8 cellular contexts compared by ENCODE assay signal in the genomic region with DNA sequence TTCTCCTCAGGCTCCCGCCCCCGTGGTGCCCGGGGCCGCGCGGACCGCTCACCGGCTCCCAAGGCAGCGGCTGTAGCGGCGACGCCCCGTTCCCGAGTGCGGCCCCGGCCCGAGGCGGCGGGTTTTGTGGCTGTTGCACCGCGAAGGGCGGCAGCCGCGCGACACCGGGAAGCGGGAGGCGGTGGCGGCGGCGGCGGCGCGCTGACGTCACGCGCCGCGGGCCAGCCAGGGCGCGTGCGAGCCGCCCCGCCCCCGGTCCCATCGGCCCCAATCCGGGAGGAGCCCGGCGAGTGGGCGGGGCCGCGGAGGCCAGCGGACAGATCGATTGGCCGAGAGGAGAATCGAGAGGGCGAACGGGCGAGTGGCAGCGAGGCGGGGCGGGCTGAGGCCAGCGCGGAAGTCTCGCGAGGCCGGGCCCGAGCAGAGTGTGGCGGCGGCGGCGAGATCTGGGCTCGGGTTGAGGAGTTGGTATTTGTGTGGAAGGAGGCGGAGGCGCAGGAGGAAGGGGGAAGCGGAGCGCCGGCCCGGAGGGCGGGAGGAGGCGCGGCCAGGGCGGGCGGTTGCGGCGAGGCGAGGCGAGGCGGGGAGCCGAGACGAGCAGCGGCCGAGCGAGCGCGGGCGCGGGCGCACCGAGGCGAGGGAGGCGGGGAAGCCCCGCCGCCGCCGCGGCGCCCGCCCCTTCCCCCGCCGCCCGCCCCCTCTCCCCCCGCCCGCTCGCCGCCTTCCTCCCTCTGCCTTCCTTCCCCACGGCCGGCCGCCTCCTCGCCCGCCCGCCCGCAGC. TPM values are rescaled to one million over a fixed set of nuclear protein-coding genes. Genes with fewer than 3 reads are reported as not detected.
DNase-seq lines count a peak whose midpoint lies in the region; ATAC-seq and TF ChIP-seq lines count a peak whose summit lies in the region.

YY1 (plus strand) TSS at position 726 of the 781 bp plus-strand sequence. CDS start 101 bp downstream, outside the sequence.

- H3K79me2 ChIP-seq in KMS-11 (ENCODE audit: insufficient read depth, low read depth), result peaks cover 80% of the 10 kb centered on the region

- intact Hi-C loops in Panc1 (cut with micrococcal nuclease; ENCODE audit: unreplicated experiment), result no loop called here

- peak within 1 kb of the TSS; percentile 95 for H3K4me3 Mint-ChIP-seq in activated T-cell treated with anti-CD3 and anti-CD28 coated beads, Interleukin-2, amount 50 U/mL, for 4 hours

- H4K20me1 ChIP-seq in KMS-11 (ENCODE audit: insufficient read depth), result peaks cover 34% of the 10 kb centered on the region

- H3K4me2 ChIP-seq in KMS-11, result peak within 1 kb of the TSS; percentile 67; the same call in 1 of the 2 replicates

- H3K9me3 ChIP-seq in Panc1 (ENCODE audit: control insufficient read depth, insufficient read depth, low read depth, low read length) (no peaks in the 10 kb centered on the region), esophagus (ENCODE audit: control insufficient read depth in 2 of 2, insufficient read depth in 1 of 2, low read depth in 1 of 2, low read length in 1 of 2) (no peaks in the 10 kb centered on the region), muscle layer of duodenum (ENCODE audit: control insufficient read depth in 1 of 2, low read length in 2 of 2) (no peaks in the 10 kb centered on the region)

- in situ Hi-C loops in Panc1 (cut with HindIII; ENCODE audit: low pct_unique_long_range_greater_than_20kb, low sequenced_read_pairs), result no loop called here

- CTCF ChIA-PET in Panc1 (lab: Charles Lee), result no interaction called here

- H3K36me3 ChIP-seq in KMS-11 (ENCODE audit: insufficient read depth), result no peaks in the 10 kb centered on the region
- H3K36me3 ChIP-seq in Panc1 (ENCODE audit: control insufficient read depth, insufficient read depth, low read length), result peaks cover 3% of the 10 kb centered on the region; the same call in 1 of the 2 replicates
- no peaks in the 10 kb centered on the region for H3K36me3 ChIP-seq in esophagus (ENCODE audit: control insufficient read depth in 2 of 2, insufficient read depth in 2 of 2, low read length in 1 of 2)
- peaks cover 0 to 13% of the 10 kb centered on the region in 2 donors for H3K36me3 ChIP-seq in muscle layer of duodenum (ENCODE audit: control insufficient read depth in 1 of 2, insufficient read depth in 2 of 2, low read length in 2 of 2)

- POLR2A ChIA-PET in Panc1 (lab: Charles Lee), result interaction anchor here (0.6 kb wide), 1 partner anchor 13 kb away, joined by 14 read pairs; no protein-coding TSS in a partner anchor

- no peak for TF ChIP-seq CTCF in KMS-11 (conservative IDR thresholded peaks at IDR 0.05; ENCODE audit: low read depth, low read length)
- TF ChIP-seq CTCF in Panc1 (IDR thresholded peaks at IDR 0.05), result no peak

- peak within 1 kb of the TSS; percentile 98 for H3K9ac ChIP-seq in KMS-11

- peaks cover 58% of the 10 kb centered on the region for H3K4me1 Mint-ChIP-seq in activated T-cell treated with anti-CD3 and anti-CD28 coated beads, Interleukin-2, amount 50 U/mL, for 4 hours (ENCODE audit: low read depth)

- H3K4me1 ChIP-seq in KMS-11 (ENCODE audit: low read depth, poor library complexity, severe bottlenecking) (peaks cover 59% of the 10 kb centered on the region), Panc1 (ENCODE audit: control insufficient read depth, insufficient read depth, low read length) (peaks cover 19% of the 10 kb centered on the region), esophagus (ENCODE audit: control insufficient read depth in 2 of 2, insufficient read depth in 2 of 2, low read length in 1 of 2) (no peaks in the 10 kb centered on the region), muscle layer of duodenum (ENCODE audit: control insufficient read depth in 1 of 2, insufficient read depth in 2 of 2, low read length in 2 of 2) (peaks cover 21 to 39% of the 10 kb centered on the region in 2 donors)

- H3K27me3 Mint-ChIP-seq in activated T-cell treated with anti-CD3 and anti-CD28 coated beads, Interleukin-2, amount 50 U/mL, for 4 hours (ENCODE audit: low read depth), result no peaks in the 10 kb centered on the region

- H3K27ac ChIP-seq in KMS-11 (peak within 1 kb of the TSS; percentile 97), Panc1 (ENCODE audit: low read length) (peak within 1 kb of the TSS; percentile 93), esophagus (ENCODE audit: low read depth in 2 of 2, low read length in 1 of 2) (peak within 1 kb of the TSS; percentile 98 to 100), muscle layer of duodenum (ENCODE audit: low read length) (peak within 1 kb of the TSS; percentile 93)

- BruUV-seq in Panc1 (replicated peaks; lab: Mats Ljungman, UMichigan), result no TSS peak

- ATAC-seq in GM21786 (IDR thresholded peaks at IDR 0.05; ENCODE audit: unreplicated experiment) (peak; percentile 75), Panc1 (peak; percentile 91)
- ATAC-seq in activated T-cell treated with anti-CD3 and anti-CD28 coated beads, Interleukin-2, amount 50 U/mL, for 4 hours, result peak; percentile 86 to 88

- H3K27me3 ChIP-seq in KMS-11 (ENCODE audit: insufficient read depth, low read depth) (no peaks in the 10 kb centered on the region), Panc1 (ENCODE audit: control insufficient read depth, insufficient read depth, low read length) (no peaks in the 10 kb centered on the region), esophagus (ENCODE audit: control insufficient read depth in 1 of 2, insufficient read depth in 2 of 2, low read length in 2 of 2) (no peaks in the 10 kb centered on the region), muscle layer of duodenum (ENCODE audit: low read depth, low read length) (no peaks in the 10 kb centered on the region)

- DNase-seq in DMS79 treated with DMSO at 0.1 percent for 48 hours (lab: John Stamatoyannopoulos, UW) (peak; percentile 99), Panc1 (ENCODE audit: low read depth, low spot score) (no peak)
- DNase-seq in activated T-cell treated with anti-CD3 and anti-CD28 coated beads, Interleukin-2, amount 50 U/mL, for 4 hours, result peak; percentile 99
- DNase-seq in stimulated activated CD8-positive, alpha-beta memory T cell treated with anti-CD3 and anti-CD28 coated beads, Interleukin-7, amount 100 ng/mL, for 24 hours (ENCODE audit: low read depth), result peak; percentile 97

- peaks cover 20% of the 10 kb centered on the region for H3K36me3 Mint-ChIP-seq in activated T-cell treated with anti-CD3 and anti-CD28 coated beads, Interleukin-2, amount 50 U/mL, for 4 hours (ENCODE audit: insufficient read depth)

- H3K4me3 ChIP-seq in KMS-11 (IDR thresholded peaks at IDR 0.05; ENCODE audit: insufficient read depth, low read depth, low read length), result peak within 1 kb of the TSS; percentile 48
- peak within 1 kb of the TSS; percentile 77 to 94 for H3K4me3 ChIP-seq in Panc1 (ENCODE audit: low read depth in 2 of 2, low read length in 2 of 2)
- peak within 1 kb of the TSS; percentile 84 to 100 for H3K4me3 ChIP-seq in esophagus (ENCODE audit: low read depth in 1 of 2, low read length in 2 of 2)
- peak within 1 kb of the TSS; percentile 95 to 100 for H3K4me3 ChIP-seq in muscle layer of duodenum (ENCODE audit: low read depth in 1 of 2, low read length in 2 of 2)

- H3K9me3 Mint-ChIP-seq in activated T-cell treated with anti-CD3 and anti-CD28 coated beads, Interleukin-2, amount 50 U/mL, for 4 hours, result no peaks in the 10 kb centered on the region

- WGBS in esophagus, 2 donors, result 1% methylated on average over 65 to 118 of the region's 123 CpGs

- peak within 1 kb of the TSS; percentile 14 for H2AFZ ChIP-seq in KMS-11 (ENCODE audit: low read depth)

RNA-seq across cellular contexts. Expression of gene YY1, which starts in this region (rescaled TPM):
- 71.3 TPM for total RNA-seq in Panc1 (2021; ENCODE audit: unreplicated experiment)
- polyA plus RNA-seq in Panc1 (2012; ENCODE audit: insufficient read length), result 39.7 TPM
- total RNA-seq in activated T-cell treated with anti-CD3 and anti-CD28 coated beads, Interleukin-2, amount 50 U/mL, for 4 hours, result 10 to 100 TPM; 81.3 to 90.1 (median 88.3) TPM
- 10 to 100 TPM; 24.7 to 36.9 TPM for polyA plus RNA-seq in esophagus
